22 cellular contexts compared by ENCODE assay signal in genomic region chr11:120086651-120087050, GRCh38. TPM values are rescaled to one million over a fixed set of nuclear protein-coding genes. Genes with fewer than 3 reads are reported as not detected.
DNase-seq lines count a peak whose midpoint lies in the region; TF ChIP-seq lines count a peak whose summit lies in the region.
"Had no signal": no experiment of that assay in that cellular context is flagged by ENCODE, and none has a peak within 500 bp of the region (broad histone marks: within the 10 kb centered on the region; RNA-seq: fewer than 3 reads in every experiment).

No MANE protein-coding gene starts in this region.

- H3K4me3 Mint-ChIP-seq in endothelial cell (ENCODE audit: unreplicated experiment) (no peak overlapping the region), neural crest cell (peak overlapping the region; percentile 2)
- no peak overlapping the region for H3K4me3 Mint-ChIP-seq in activated CD4-positive, alpha-beta T cell treated with anti-CD3 and anti-CD28 coated beads, Interleukin-2, amount 10 ng/mL, durations not matched to agents 24 days and 14 days
- H3K4me3 Mint-ChIP-seq: CD4-positive, alpha-beta T cell had no signal

- H3K27ac Mint-ChIP-seq in endothelial cell (ENCODE audit: unreplicated experiment) = peak overlapping the region; percentile 58
- H3K27ac Mint-ChIP-seq in neural crest cell (ENCODE audit: unreplicated experiment) = peak overlapping the region; percentile 43
- no peak overlapping the region for H3K27ac Mint-ChIP-seq in activated CD4-positive, alpha-beta T cell treated with anti-CD3 and anti-CD28 coated beads, Interleukin-2, amount 10 ng/mL, durations not matched to agents 24 days and 14 days
- H3K27ac Mint-ChIP-seq: CD4-positive, alpha-beta T cell had no signal

- no peaks in the 10 kb centered on the region for H3K9me3 ChIP-seq in suprapubic skin

- WGBS in suprapubic skin = 87% methylated on average over 9 of the region's 9 CpGs

- H3K27me3 ChIP-seq in suprapubic skin = no peaks in the 10 kb centered on the region

- no peak overlapping the region for H3K4me3 ChIP-seq in suprapubic skin

- TF ChIP-seq POLR2A in suprapubic skin (IDR thresholded peaks at IDR 0.05) = no peak

- H3K36me3 ChIP-seq in suprapubic skin = no peaks in the 10 kb centered on the region

- TF ChIP-seq EP300 in suprapubic skin (IDR thresholded peaks at IDR 0.05) = no peak

- H3K36me3 Mint-ChIP-seq in endothelial cell (ENCODE audit: low read depth, unreplicated experiment) (peaks cover 16% of the 10 kb centered on the region), neural crest cell (ENCODE audit: low read depth) (peaks cover 10% of the 10 kb centered on the region)
- H3K36me3 Mint-ChIP-seq in activated CD4-positive, alpha-beta T cell treated with anti-CD3 and anti-CD28 coated beads, Interleukin-2, amount 10 ng/mL, durations not matched to agents 24 days and 14 days (ENCODE audit: low read depth) = peaks cover 6% of the 10 kb centered on the region

- H3K27me3 Mint-ChIP-seq in endothelial cell (ENCODE audit: unreplicated experiment) = peaks cover 19% of the 10 kb centered on the region
- H3K27me3 Mint-ChIP-seq in neural crest cell (ENCODE audit: low read depth) = peaks cover 19% of the 10 kb centered on the region
- H3K27me3 Mint-ChIP-seq in activated CD4-positive, alpha-beta T cell treated with anti-CD3 and anti-CD28 coated beads, Interleukin-2, amount 10 ng/mL, durations not matched to agents 24 days and 14 days = no peaks in the 10 kb centered on the region

- no peak overlapping the region for H3K27ac ChIP-seq in suprapubic skin

- no peak for TF ChIP-seq CTCF in endothelial cell (IDR thresholded peaks at IDR 0.05; ENCODE audit: unreplicated experiment)
- no peak for TF ChIP-seq CTCF in neural crest cell (conservative IDR thresholded peaks at IDR 0.05)
- no peak for TF ChIP-seq CTCF in suprapubic skin (IDR thresholded peaks at IDR 0.05)

- H3K9me3 Mint-ChIP-seq in endothelial cell (ENCODE audit: unreplicated experiment) (peaks cover 16% of the 10 kb centered on the region), neural crest cell (peaks cover 4% of the 10 kb centered on the region)
- H3K9me3 Mint-ChIP-seq in activated CD4-positive, alpha-beta T cell treated with anti-CD3 and anti-CD28 coated beads, Interleukin-2, amount 10 ng/mL, durations not matched to agents 24 days and 14 days = peaks cover 10% of the 10 kb centered on the region

- H3K4me1 ChIP-seq in suprapubic skin = peaks cover 14% of the 10 kb centered on the region
- H3K4me1 ChIP-seq: Caco-2 had no signal

- peak; percentile 50 for DNase-seq in NCI-H146 (lab: John Stamatoyannopoulos, UW)
- DNase-seq in NCI-H146 treated with DMSO at 0.1 percent for 48 hours (lab: John Stamatoyannopoulos, UW; ENCODE audit: unreplicated experiment) = no peak
- DNase-seq in endothelial cell (ENCODE audit: low spot score) = no peak
- no peak for DNase-seq in neural crest cell (ENCODE audit: low read depth, low spot score)
- DNase-seq in NCI-H1436 treated with DMSO at 0.1 percent for 48 hours (lab: John Stamatoyannopoulos, UW) = no peak
- DNase-seq in suprapubic skin (ENCODE audit: low spot score in 2 of 2) = no peak
- no peak for DNase-seq in activated CD4-positive, alpha-beta T cell treated with anti-CD3 and anti-CD28 coated beads, Interleukin-2, amount 10 ng/mL, durations not matched to agents 24 days and 14 days
- DNase-seq in NCI-H446 treated with DMSO at 0.1 percent for 48 hours (lab: John Stamatoyannopoulos, UW) = no peak
- DNase-seq: 8988T; Caco-2; CD4-positive, alpha-beta T cell; DMS153; MM.1S; NCI-H1092 treated with DMSO at 0.1 percent for 48 hours; NCI-H1694 treated with DMSO at 0.1 percent for 48 hours; NCI-H2107; NCI-H446; NCI-H774 had no signal

- H3K4me1 Mint-ChIP-seq in endothelial cell (ENCODE audit: unreplicated experiment) (no peaks in the 10 kb centered on the region), neural crest cell (peaks cover 19% of the 10 kb centered on the region)
- H3K4me1 Mint-ChIP-seq in activated CD4-positive, alpha-beta T cell treated with anti-CD3 and anti-CD28 coated beads, Interleukin-2, amount 10 ng/mL, durations not matched to agents 24 days and 14 days = no peaks in the 10 kb centered on the region

- intact Hi-C loops in activated CD4-positive, alpha-beta T cell treated with anti-CD3 and anti-CD28 coated beads, Interleukin-2, amount 10 ng/mL, durations not matched to agents 24 days and 14 days (cut with micrococcal nuclease) = no loop called here

RNA-seq across cellular contexts. Expression of gene TRIM29, which starts 51.3 kb away (rescaled TPM):
- not detected for total RNA-seq in endothelial cell (ENCODE audit: unreplicated experiment)
- not detected in 2 replicates for total RNA-seq in neural crest cell
- total RNA-seq in suprapubic skin = 1,000 to 10,000 TPM; 1,248 to 1,527 (median 1,455) TPM
- not detected in 2 replicates for total RNA-seq in activated CD4-positive, alpha-beta T cell treated with anti-CD3 and anti-CD28 coated beads, Interleukin-2, amount 10 ng/mL, durations not matched to agents 24 days and 14 days
- total RNA-seq: CD4-positive, alpha-beta T cell; LHCN-M2; OCI-LY7; Right ventricle myocardium inferior; SK-MEL-5 had no signal

Comparison
In these comparisons a context has a peak if more than half of its experiments do, and no peak if none do; other contexts are left out.
1. RNA of gene TRIM29, which starts 51.3 kb away (total RNA-seq): 1,248 to 1,527 TPM in suprapubic skin; not detected in endothelial cell (single experiment), not detected in neural crest cell and not detected in activated CD4-positive, alpha-beta T cell treated with anti-CD3 and anti-CD28 coated beads, Interleukin-2, amount 10 ng/mL, durations not matched to agents 24 days and 14 days; every median in the first group is over 1,000 times any median in the second.